Comparison of ENCODE assay signal across 8 cellular contexts in the genomic region with DNA sequence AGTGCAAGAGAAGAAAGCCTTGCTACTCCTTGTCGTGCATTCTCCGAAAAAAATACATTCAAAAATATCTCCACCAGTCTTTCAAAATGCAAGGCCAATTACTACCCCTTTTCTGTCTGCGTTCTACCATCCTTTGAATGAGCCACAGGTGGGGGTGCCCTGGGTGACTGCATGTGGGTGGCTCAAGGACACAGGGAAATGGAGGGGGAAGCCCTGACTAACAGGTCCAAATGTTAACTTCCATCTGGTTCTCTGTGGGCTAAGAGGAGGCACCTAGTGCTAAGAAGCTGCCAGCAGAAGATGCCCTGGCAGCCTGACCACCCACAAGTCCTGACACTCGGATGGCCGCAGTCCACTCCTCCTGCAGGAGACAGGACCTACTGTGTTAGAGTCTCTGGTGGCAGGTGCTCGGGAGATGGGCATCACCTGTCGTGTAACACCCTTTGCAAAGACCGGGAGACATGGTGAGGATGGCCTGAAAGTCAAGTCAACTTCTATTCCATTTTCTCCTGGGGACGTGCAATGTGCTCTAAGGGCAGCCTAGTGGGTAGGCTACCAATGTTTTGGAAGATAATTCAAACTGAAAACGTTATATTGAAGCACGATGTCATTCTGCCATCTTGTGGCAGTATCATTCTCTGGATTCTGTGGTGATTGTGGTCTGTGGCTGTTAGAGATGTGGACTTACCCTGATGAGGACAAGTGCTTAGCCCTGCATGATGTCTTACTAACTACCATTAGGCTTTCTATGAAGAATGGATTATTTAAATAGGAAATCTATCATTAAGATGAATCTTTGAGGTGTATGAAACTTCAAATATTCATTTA. TPM values are rescaled to one million over a fixed set of nuclear protein-coding genes. Genes with fewer than 3 reads are reported as not detected.
A peak's percentile ranks its signal among the peaks of the same experiment; 100 is the strongest.
DNase-seq lines count a peak whose midpoint lies in the region; ATAC-seq and TF ChIP-seq lines count a peak whose summit lies in the region.

No MANE protein-coding gene starts in this region.

- DNase-seq in PC-9 (no peak), T47D (ENCODE audit: low read depth in 1 of 2, low spot score in 1 of 2) (peak; percentile 5 to 62), right lobe of liver (no peak), islet precursor cell (no peak), COLO829 (ENCODE audit: low spot score) (no peak)

- H3K4me3 ChIP-seq in DOHH2 (ENCODE audit: low read length) (no peak overlapping the region), PC-9 (no peak overlapping the region), right lobe of liver (no peak overlapping the region)

- BruUV-seq in PC-9 (replicated peaks; lab: Mats Ljungman, UMichigan): no TSS peak

- H2AFZ ChIP-seq in PC-9: no peak overlapping the region

- H3K9me2 ChIP-seq in DOHH2 (replicated peaks; ENCODE audit: control insufficient read depth, low read length): no peaks in the 10 kb centered on the region
- H3K9me2 ChIP-seq in PC-9 (ENCODE audit: insufficient read depth): no peaks in the 10 kb centered on the region

- intact Hi-C loops in PC-9 (cut with micrococcal nuclease; ENCODE audit: unreplicated experiment) (loop anchor here (5.0 kb wide), 1 partner anchor 249 kb away; a partner anchor contains a TSS), right lobe of liver (cut with DNase I) (no loop called here)

- in situ Hi-C loops in T47D (cut with HindIII; ENCODE audit: low pct_unique_long_range_greater_than_20kb, low sequenced_read_pairs): no loop called here

- H3K36me3 ChIP-seq in DOHH2 (ENCODE audit: control insufficient read depth, low read length): no peaks in the 10 kb centered on the region
- H3K36me3 ChIP-seq in PC-9 (ENCODE audit: low read depth): no peaks in the 10 kb centered on the region
- no peaks in the 10 kb centered on the region for H3K36me3 ChIP-seq in right lobe of liver

- CTCF ChIA-PET in PC-9 (lab: Charles Lee): no interaction called here

- H3K27ac ChIP-seq in DOHH2 (ENCODE audit: low read depth, low read length): no peak overlapping the region
- no peak overlapping the region for H3K27ac ChIP-seq in PC-9
- H3K27ac ChIP-seq in right lobe of liver: no peak overlapping the region

- H4K20me1 ChIP-seq in DOHH2 (ENCODE audit: control insufficient read depth, insufficient read depth, low read depth, low read length) (no peaks in the 10 kb centered on the region), PC-9 (ENCODE audit: insufficient read depth) (no peaks in the 10 kb centered on the region)

- TF ChIP-seq CTCF in DOHH2 (IDR thresholded peaks at IDR 0.05; ENCODE audit: low read depth, low read length, poor library complexity, severe bottlenecking) (peak; percentile 56), PC-9 (conservative IDR thresholded peaks at IDR 0.05) (peak; percentile 36), right lobe of liver (IDR thresholded peaks at IDR 0.05) (peak; percentile 54 to 67 (median 60))

- WGBS in right lobe of liver (ENCODE audit: insufficient coverage, low coverage, low lambda C conversion rate, missing lambda C conversion rate): 51% methylated on average over 7 of the region's 11 CpGs

- H3K4me2 ChIP-seq in DOHH2 (ENCODE audit: low read length) (no peak overlapping the region), PC-9 (no peak overlapping the region)

- peaks cover 6% of the 10 kb centered on the region for H3K27me3 ChIP-seq in DOHH2 (ENCODE audit: control insufficient read depth, low read length)
- H3K27me3 ChIP-seq in PC-9 (ENCODE audit: insufficient read depth, low read depth): peaks cover 35% of the 10 kb centered on the region
- no peaks in the 10 kb centered on the region for H3K27me3 ChIP-seq in right lobe of liver

- peak; percentile 91 for ATAC-seq in GM19043 (IDR thresholded peaks at IDR 0.05; ENCODE audit: low read depth, unreplicated experiment)
- ATAC-seq in HG03280 (IDR thresholded peaks at IDR 0.05; ENCODE audit: unreplicated experiment): peak; percentile 76
- peak; percentile 64 to 73 (median 66) for ATAC-seq in right lobe of liver

- H3K9me3 ChIP-seq in DOHH2 (ENCODE audit: control insufficient read depth, insufficient read depth, low read length) (peaks cover 8% of the 10 kb centered on the region), PC-9 (ENCODE audit: insufficient read depth, low read depth) (0 out of 2 replicates have a peak, but pooled peaks cover 7% of the 10 kb centered on the region), right lobe of liver (peaks cover 0 to 3% (median 0%) of the 10 kb centered on the region in 4 donors)

- no peaks in the 10 kb centered on the region for H3K4me1 ChIP-seq in DOHH2 (ENCODE audit: control insufficient read depth, low read length)
- no peaks in the 10 kb centered on the region for H3K4me1 ChIP-seq in PC-9 (replicated peaks; ENCODE audit: insufficient read depth)
- H3K4me1 ChIP-seq in right lobe of liver: peaks cover 0 to 24% (median 0%) of the 10 kb centered on the region in 4 donors

- H3K79me2 ChIP-seq in DOHH2 (ENCODE audit: control insufficient read depth, low read length) (no peaks in the 10 kb centered on the region), PC-9 (ENCODE audit: low read depth) (no peaks in the 10 kb centered on the region)

- TF ChIP-seq POLR2A in right lobe of liver (IDR thresholded peaks at IDR 0.05): no peak

- no peaks in the 10 kb centered on the region for H3F3A ChIP-seq in DOHH2 (ENCODE audit: control insufficient read depth, insufficient read depth)
- no peaks in the 10 kb centered on the region for H3F3A ChIP-seq in PC-9 (ENCODE audit: insufficient read depth, low read depth)

- POLR2A ChIA-PET in PC-9 (lab: Charles Lee; ENCODE audit: unreplicated experiment): no interaction called here

RNA-seq across cellular contexts. Expression of a gene that starts 27.4 kb away (rescaled TPM):
- total RNA-seq in PC-9 (2021) (50.9 and 53.1 TPM in 2 replicates), right lobe of liver (10 to 100 TPM; 50.3 to 81.0 (median 67.1) TPM)

RNA-seq across cellular contexts. Expression of a gene that starts 50.7 kb away (rescaled TPM):
- not detected in 2 replicates for total RNA-seq in PC-9 (2021)
- not detected for total RNA-seq in right lobe of liver

Comparison
In these comparisons a context has a peak if more than half of its experiments do, and no peak if none do; other contexts are left out.
1. DNase-seq: peak in T47D (2 of 2); none in PC-9 (0 of 2), right lobe of liver (0 of 3), islet precursor cell (single experiment) and COLO829 (single experiment).
2. Peak in every context shown above with its lines, with median percentiles within 50 percentile points of each other: CTCF ChIP-seq and ATAC-seq.